Comparison of ENCODE assay signal across 12 cellular contexts in the genomic region with DNA sequence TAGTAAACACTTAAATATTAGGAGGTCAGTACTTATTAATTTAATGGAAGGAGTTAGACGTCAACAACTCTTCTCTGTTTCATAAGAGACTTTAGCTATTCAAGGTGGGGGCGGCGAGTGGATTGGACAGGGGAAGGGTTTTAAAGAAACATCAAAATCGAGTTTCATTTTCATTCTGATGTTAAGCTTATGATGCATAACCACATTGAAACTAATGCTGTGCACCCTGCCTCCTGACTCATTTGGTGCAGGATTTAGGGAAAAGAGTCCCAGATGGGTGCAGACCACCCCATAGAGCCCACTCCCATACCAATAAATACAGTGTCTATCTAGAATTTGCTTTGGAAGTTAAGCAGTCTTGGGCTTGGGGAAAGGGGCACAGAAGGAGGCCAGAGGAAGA. TPM values are rescaled to one million over a fixed set of nuclear protein-coding genes. Genes with fewer than 3 reads are reported as not detected.
DNase-seq lines count a peak whose midpoint lies in the region; ATAC-seq and TF ChIP-seq lines count a peak whose summit lies in the region.
"Had no signal": no experiment of that assay in that cellular context is flagged by ENCODE, and none has a peak within 500 bp of the region (broad histone marks: within the 10 kb centered on the region; RNA-seq: fewer than 3 reads in every experiment).

No MANE protein-coding gene starts in this region.

- H3K27me3 ChIP-seq in psoas muscle (ENCODE audit: insufficient read depth in 3 of 3, low read length in 2 of 3): no peaks in the 10 kb centered on the region

- peaks cover 37% of the 10 kb centered on the region for H3K4me1 Mint-ChIP-seq in activated CD8-positive, alpha-beta memory T cell treated with anti-CD3 and anti-CD28 coated beads, Interleukin-2, amount 10 ng/mL, durations not matched to agents 7 days and 5 days
- H3K4me1 Mint-ChIP-seq in stimulated activated effector memory CD8-positive, alpha-beta T cell treated with anti-CD3 and anti-CD28 coated beads, Interleukin-12 subunit alpha, Interleukin-12 subunit beta, amount 100 ng/mL, for 72 hours: peaks cover 61% of the 10 kb centered on the region

- CTCF ChIA-PET in activated CD8-positive, alpha-beta memory T cell treated with anti-CD3 and anti-CD28 coated beads, Interleukin-2, amount 10 ng/mL, durations not matched to agents 7 days and 5 days (lab: Charles Lee): interaction anchor here (1.1 to 7.9 kb wide), 7 partner anchors 9 to 243 kb away, joined by 3 to 107 read pairs (median 15); a partner anchor contains a TSS

- ATAC-seq in HG03039 (IDR thresholded peaks at IDR 0.05; ENCODE audit: unreplicated experiment) (peak; percentile 66), psoas muscle (no peak)
- peak; percentile 88 for ATAC-seq in activated CD8-positive, alpha-beta memory T cell treated with anti-CD3 and anti-CD28 coated beads, Interleukin-2, amount 10 ng/mL, durations not matched to agents 7 days and 5 days
- ATAC-seq in stimulated activated effector memory CD8-positive, alpha-beta T cell treated with anti-CD3 and anti-CD28 coated beads, Interleukin-12 subunit alpha, Interleukin-12 subunit beta, amount 100 ng/mL, for 72 hours: peak; percentile 87
- ATAC-seq: esophagus mucosa; naive thymus-derived CD8-positive, alpha-beta T cell had no signal

- 67 to 77% (median 76%) methylated on average over 4 of the region's 4 CpGs for WGBS in psoas muscle, 3 donors

- H3K27me3 Mint-ChIP-seq in activated CD8-positive, alpha-beta memory T cell treated with anti-CD3 and anti-CD28 coated beads, Interleukin-2, amount 10 ng/mL, durations not matched to agents 7 days and 5 days: no peaks in the 10 kb centered on the region
- H3K27me3 Mint-ChIP-seq: naive thymus-derived CD8-positive, alpha-beta T cell had no signal

- no peak overlapping the region for H3K27ac ChIP-seq in psoas muscle

- H3K4me1 ChIP-seq in psoas muscle: no peaks in the 10 kb centered on the region

- TF ChIP-seq CTCF in psoas muscle (IDR thresholded peaks at IDR 0.05): no peak

- H3K36me3 Mint-ChIP-seq in activated CD8-positive, alpha-beta memory T cell treated with anti-CD3 and anti-CD28 coated beads, Interleukin-2, amount 10 ng/mL, durations not matched to agents 7 days and 5 days: peaks cover 20% of the 10 kb centered on the region
- peaks cover 48% of the 10 kb centered on the region for H3K36me3 Mint-ChIP-seq in stimulated activated effector memory CD8-positive, alpha-beta T cell treated with anti-CD3 and anti-CD28 coated beads, Interleukin-12 subunit alpha, Interleukin-12 subunit beta, amount 100 ng/mL, for 72 hours

- peaks cover 0 to 58% of the 10 kb centered on the region in 2 donors for H3K36me3 ChIP-seq in psoas muscle (ENCODE audit: insufficient read depth in 1 of 2, low read depth in 1 of 2)

- no peak overlapping the region for H3K4me3 ChIP-seq in psoas muscle

- intact Hi-C loops in psoas muscle (cut with DNase I): loop anchor here in 1 of 2 donors (10.0 kb wide), 1 partner anchor 484 kb away; no protein-coding TSS in a partner anchor

- H3K27ac Mint-ChIP-seq in activated CD8-positive, alpha-beta memory T cell treated with anti-CD3 and anti-CD28 coated beads, Interleukin-2, amount 10 ng/mL, durations not matched to agents 7 days and 5 days: peak overlapping the region; percentile 87
- peak overlapping the region; percentile 65 for H3K27ac Mint-ChIP-seq in stimulated activated effector memory CD8-positive, alpha-beta T cell treated with anti-CD3 and anti-CD28 coated beads, Interleukin-12 subunit alpha, Interleukin-12 subunit beta, amount 100 ng/mL, for 72 hours

- H3K9me3 Mint-ChIP-seq in activated CD8-positive, alpha-beta memory T cell treated with anti-CD3 and anti-CD28 coated beads, Interleukin-2, amount 10 ng/mL, durations not matched to agents 7 days and 5 days (ENCODE audit: low read depth): no peaks in the 10 kb centered on the region
- no peaks in the 10 kb centered on the region for H3K9me3 Mint-ChIP-seq in stimulated activated effector memory CD8-positive, alpha-beta T cell treated with anti-CD3 and anti-CD28 coated beads, Interleukin-12 subunit alpha, Interleukin-12 subunit beta, amount 100 ng/mL, for 72 hours
- H3K9me3 Mint-ChIP-seq: naive thymus-derived CD8-positive, alpha-beta T cell had no signal

- no peaks in the 10 kb centered on the region for H3K9me3 ChIP-seq in psoas muscle

- H3K4me3 Mint-ChIP-seq in activated CD8-positive, alpha-beta memory T cell treated with anti-CD3 and anti-CD28 coated beads, Interleukin-2, amount 10 ng/mL, durations not matched to agents 7 days and 5 days: peak overlapping the region; percentile 22
- peak overlapping the region; percentile 35 for H3K4me3 Mint-ChIP-seq in stimulated activated effector memory CD8-positive, alpha-beta T cell treated with anti-CD3 and anti-CD28 coated beads, Interleukin-12 subunit alpha, Interleukin-12 subunit beta, amount 100 ng/mL, for 72 hours
- H3K4me3 Mint-ChIP-seq: naive thymus-derived CD8-positive, alpha-beta T cell had no signal

- DNase-seq in activated CD4-positive, alpha-beta T cell treated with anti-CD3 and anti-CD28 coated beads for 48 hours: peak; percentile 76
- DNase-seq in activated CD4-positive, alpha-beta T cell treated with anti-CD3 and anti-CD28 coated beads, Interleukin-2, amount 50 U/mL, for 1 hour: no peak
- peak; percentile 77 for DNase-seq in activated CD8-positive, alpha-beta memory T cell treated with anti-CD3 and anti-CD28 coated beads, Interleukin-2, amount 10 ng/mL, durations not matched to agents 7 days and 5 days
- DNase-seq in stimulated activated effector memory CD8-positive, alpha-beta T cell treated with anti-CD3 and anti-CD28 coated beads, Interleukin-12 subunit alpha, Interleukin-12 subunit beta, amount 100 ng/mL, for 72 hours (ENCODE audit: low spot score in 2 of 2): peak in 1 of 2 donors; percentile 66
- no peak for DNase-seq in SK-N-DZ (ENCODE audit: low spot score)
- no peak for DNase-seq in psoas muscle
- DNase-seq in dermis blood vessel endothelial cell: no peak
- DNase-seq: naive thymus-derived CD8-positive, alpha-beta T cell; NCI-H446 had no signal

RNA-seq across cellular contexts. Expression of a gene that starts 7.4 kb away (rescaled TPM):
- 1 to 10 TPM; 8.8 to 9.3 TPM for total RNA-seq in activated CD8-positive, alpha-beta memory T cell treated with anti-CD3 and anti-CD28 coated beads, Interleukin-2, amount 10 ng/mL, durations not matched to agents 7 days and 5 days
- 13.9 and 19.2 TPM in 2 replicates for polyA plus RNA-seq in SK-N-DZ (2014; cell fraction: cytosol; rRNA removed)
- polyA plus RNA-seq in SK-N-DZ (2014; cell fraction: nucleus; rRNA removed): 11.6 and 15.3 TPM in 2 replicates
- total RNA-seq in psoas muscle: 1 to 10 TPM; 3.2 to 5.2 (median 3.6) TPM
- polyA plus RNA-seq in psoas muscle: 1 to 10 TPM; 1.2 to 3.1 (median 1.4) TPM
- total RNA-seq in dermis blood vessel endothelial cell: 11.1 and 11.2 TPM in 2 replicates

RNA-seq across cellular contexts. Expression of a gene that starts 17.3 kb away (rescaled TPM):
- not detected for total RNA-seq in activated CD8-positive, alpha-beta memory T cell treated with anti-CD3 and anti-CD28 coated beads, Interleukin-2, amount 10 ng/mL, durations not matched to agents 7 days and 5 days
- polyA plus RNA-seq in SK-N-DZ (2014; cell fraction: cytosol; rRNA removed): 22.2 and 24.3 TPM in 2 replicates
- 7.5 and 10.3 TPM in 2 replicates for polyA plus RNA-seq in SK-N-DZ (2014; cell fraction: nucleus; rRNA removed)
- total RNA-seq in psoas muscle (not detected), dermis blood vessel endothelial cell (not detected in 2 replicates)
- under 1 TPM in 1 of 3 donors, not detected in 2; 0.09 TPM for polyA plus RNA-seq in psoas muscle
- total RNA-seq: esophagus mucosa; naive thymus-derived CD8-positive, alpha-beta T cell had no signal
- polyA plus RNA-seq: naive thymus-derived CD8-positive, alpha-beta T cell had no signal

RNA-seq across cellular contexts. Expression of a gene that starts 41.6 kb away (rescaled TPM):
- under 1 TPM; 0.35 to 0.91 TPM for total RNA-seq in activated CD8-positive, alpha-beta memory T cell treated with anti-CD3 and anti-CD28 coated beads, Interleukin-2, amount 10 ng/mL, durations not matched to agents 7 days and 5 days
- polyA plus RNA-seq in SK-N-DZ (2014; cell fraction: cytosol; rRNA removed): 0.22 TPM in 1 of 2 replicates, not detected in the other
- 0.38 and 0.68 TPM in 2 replicates for polyA plus RNA-seq in SK-N-DZ (2014; cell fraction: nucleus; rRNA removed)
- under 1 TPM; 0.20 to 0.52 (median 0.40) TPM for total RNA-seq in psoas muscle
- under 1 TPM; 0.10 to 0.47 (median 0.10) TPM for polyA plus RNA-seq in psoas muscle
- total RNA-seq in dermis blood vessel endothelial cell: 0.17 TPM in 1 of 2 replicates, not detected in the other

RNA-seq across cellular contexts. Expression of a gene that starts 50.9 kb away (rescaled TPM):
- 1 to 10 TPM in 1 of 2 experiments, under 1 TPM in 1; 0.82 to 1.5 TPM for total RNA-seq in activated CD8-positive, alpha-beta memory T cell treated with anti-CD3 and anti-CD28 coated beads, Interleukin-2, amount 10 ng/mL, durations not matched to agents 7 days and 5 days
- not detected in 2 replicates for polyA plus RNA-seq in SK-N-DZ (2014; cell fraction: cytosol; rRNA removed)
- polyA plus RNA-seq in SK-N-DZ (2014; cell fraction: nucleus; rRNA removed): 0.22 TPM in 1 of 2 replicates, not detected in the other
- total RNA-seq in psoas muscle (1 to 10 TPM in 1 of 4 donors, under 1 TPM in 2, not detected in 1; 0.10 to 1.3 (median 0.20) TPM), dermis blood vessel endothelial cell (not detected in 2 replicates)
- under 1 TPM; 0.04 to 0.91 (median 0.18) TPM for polyA plus RNA-seq in psoas muscle
- total RNA-seq: temporal lobe had no signal

Comparison
In these comparisons a context has a peak if more than half of its experiments do, and no peak if none do; other contexts are left out.
1. DNase-seq: peak in activated CD4-positive, alpha-beta T cell treated with anti-CD3 and anti-CD28 coated beads for 48 hours (single experiment) and activated CD8-positive, alpha-beta memory T cell treated with anti-CD3 and anti-CD28 coated beads, Interleukin-2, amount 10 ng/mL, durations not matched to agents 7 days and 5 days (single experiment); none in activated CD4-positive, alpha-beta T cell treated with anti-CD3 and anti-CD28 coated beads, Interleukin-2, amount 50 U/mL, for 1 hour (single experiment), SK-N-DZ (single experiment), psoas muscle (0 of 2) and dermis blood vessel endothelial cell (single experiment).
2. ATAC-seq: peak in HG03039 (single experiment), activated CD8-positive, alpha-beta memory T cell treated with anti-CD3 and anti-CD28 coated beads, Interleukin-2, amount 10 ng/mL, durations not matched to agents 7 days and 5 days (single experiment) and stimulated activated effector memory CD8-positive, alpha-beta T cell treated with anti-CD3 and anti-CD28 coated beads, Interleukin-12 subunit alpha, Interleukin-12 subunit beta, amount 100 ng/mL, for 72 hours (single experiment); none in psoas muscle (0 of 4).